11 cellular contexts compared by ENCODE assay signal in the genomic region with DNA sequence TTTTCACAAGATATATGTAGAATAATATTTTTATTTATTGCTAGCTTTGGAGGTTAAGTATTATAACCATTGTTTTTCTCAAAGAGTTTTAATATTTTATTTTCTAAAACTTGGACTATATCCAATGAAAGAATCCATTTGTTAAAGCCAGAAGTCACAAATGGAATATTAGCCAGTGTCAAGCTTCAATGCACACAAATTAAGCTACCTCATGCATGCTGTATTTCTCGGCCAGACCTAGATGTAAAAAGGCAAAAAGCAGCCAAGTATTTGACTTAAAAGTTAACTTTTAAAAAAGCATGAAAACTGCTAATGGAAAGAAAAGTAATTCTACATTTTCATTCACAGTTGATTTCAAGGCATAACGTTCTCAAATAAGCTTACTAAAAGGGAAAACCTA.
DNase-seq lines count a peak whose midpoint lies in the region; ATAC-seq, FAIRE-seq and TF ChIP-seq lines count a peak whose summit lies in the region.
"Had no signal": no experiment of that assay in that cellular context is flagged by ENCODE, and none has a peak within 500 bp of the region (broad histone marks: within the 10 kb centered on the region; RNA-seq: fewer than 3 reads in every experiment).

No MANE protein-coding gene starts in this region.

- H4K20me1 ChIP-seq in osteoblast (ENCODE audit: insufficient read depth, low read length), result no peaks in the 10 kb centered on the region

- no peaks in the 10 kb centered on the region for H3K79me2 ChIP-seq in osteoblast (ENCODE audit: insufficient read depth, low read length)

- ATAC-seq in GM19452 (IDR thresholded peaks at IDR 0.05; ENCODE audit: unreplicated experiment), result peak; percentile 27
- peak; percentile 28 for ATAC-seq in HG02763 (IDR thresholded peaks at IDR 0.05; ENCODE audit: unreplicated experiment)
- peak; percentile 14 for ATAC-seq in HG03520 (IDR thresholded peaks at IDR 0.05; ENCODE audit: unreplicated experiment)
- ATAC-seq in GM21381 (IDR thresholded peaks at IDR 0.05; ENCODE audit: unreplicated experiment), result no peak
- ATAC-seq: right cardiac atrium had no signal

- DNase-seq in osteoblast (ENCODE audit: insufficient read length, low spot score, missing footprints) (peak; percentile 11), frontal cortex (ENCODE audit: low spot score in 2 of 2) (no peak), cardiac septum (ENCODE audit: low spot score) (no peak)
- DNase-seq: COR-L47, cortex of kidney, right cardiac atrium, SJCRH30 had no signal

- no peaks in the 10 kb centered on the region for H3K27me3 ChIP-seq in osteoblast (ENCODE audit: insufficient read depth, low read length)
- H3K27me3 ChIP-seq: SJCRH30 had no signal

- intact Hi-C loops in cardiac septum (cut with DNase I), result no loop called here

- H3K4me3 ChIP-seq in osteoblast (ENCODE audit: insufficient read depth, low read length), result no peak overlapping the region
- H3K4me3 ChIP-seq: SJCRH30 had no signal

- H2AFZ ChIP-seq in osteoblast (ENCODE audit: low read length), result no peak overlapping the region

- peaks cover 2% of the 10 kb centered on the region for H3K9me3 ChIP-seq in osteoblast (ENCODE audit: low read depth, low read length)
- H3K9me3 ChIP-seq: SJCRH30 had no signal

- H3K36me3 ChIP-seq in osteoblast (ENCODE audit: insufficient read depth, low read length), result no peaks in the 10 kb centered on the region
- H3K36me3 ChIP-seq: SJCRH30 had no signal

- no peak for FAIRE-seq in frontal cortex (lab: Jason Lieb, UNC)

- H3K4me2 ChIP-seq in osteoblast (ENCODE audit: insufficient read depth, low read length), result no peak overlapping the region

- H3K4me1 ChIP-seq in osteoblast (ENCODE audit: insufficient read depth, low read length), result no peaks in the 10 kb centered on the region
- H3K4me1 ChIP-seq: SJCRH30 had no signal

- no peak overlapping the region for H3K27ac ChIP-seq in osteoblast (ENCODE audit: low read depth, low read length)
- H3K27ac ChIP-seq: SJCRH30 had no signal

- TF ChIP-seq CTCF in osteoblast (IDR thresholded peaks at IDR 0.05; ENCODE audit: extremely low read depth, low read depth, low read length), result no peak
